1 cellular context compared by ENCODE assay signal in genomic region chr3:63538912-63539311, GRCh38.
TF ChIP-seq lines count a peak whose summit lies in the region.

No MANE protein-coding gene starts in this region.

TF ChIP-seq in HepG2, 621 proteins besides CTCF, POLR2A, EP300 and RAD21 (continued from another document):
- no peak for TF ChIP-seq ZBTB33 (CRISPR knock-in tag; IDR thresholded peaks at IDR 0.05)
- no peak for TF ChIP-seq HOXA3 (CRISPR knock-in tag; IDR thresholded peaks at IDR 0.05)
- TF ChIP-seq BCL6 (CRISPR knock-in tag; IDR thresholded peaks at IDR 0.05) = no peak
- no peak for TF ChIP-seq SRSF9 (IDR thresholded peaks at IDR 0.05; ENCODE audit: borderline replicate concordance, insufficient read depth, low read depth, low read length, poor library complexity, severe bottlenecking)
- no peak for TF ChIP-seq ZBTB37 (CRISPR knock-in tag; IDR thresholded peaks at IDR 0.05)
- no peak for TF ChIP-seq NPAS2 (CRISPR knock-in tag; IDR thresholded peaks at IDR 0.05; ENCODE audit: borderline replicate concordance)
- no peak for TF ChIP-seq RCOR2 (CRISPR knock-in tag; IDR thresholded peaks at IDR 0.05)
- TF ChIP-seq ZNF619 (CRISPR knock-in tag; IDR thresholded peaks at IDR 0.05) = no peak
